8 cellular contexts compared by ENCODE assay signal in the genomic region with DNA sequence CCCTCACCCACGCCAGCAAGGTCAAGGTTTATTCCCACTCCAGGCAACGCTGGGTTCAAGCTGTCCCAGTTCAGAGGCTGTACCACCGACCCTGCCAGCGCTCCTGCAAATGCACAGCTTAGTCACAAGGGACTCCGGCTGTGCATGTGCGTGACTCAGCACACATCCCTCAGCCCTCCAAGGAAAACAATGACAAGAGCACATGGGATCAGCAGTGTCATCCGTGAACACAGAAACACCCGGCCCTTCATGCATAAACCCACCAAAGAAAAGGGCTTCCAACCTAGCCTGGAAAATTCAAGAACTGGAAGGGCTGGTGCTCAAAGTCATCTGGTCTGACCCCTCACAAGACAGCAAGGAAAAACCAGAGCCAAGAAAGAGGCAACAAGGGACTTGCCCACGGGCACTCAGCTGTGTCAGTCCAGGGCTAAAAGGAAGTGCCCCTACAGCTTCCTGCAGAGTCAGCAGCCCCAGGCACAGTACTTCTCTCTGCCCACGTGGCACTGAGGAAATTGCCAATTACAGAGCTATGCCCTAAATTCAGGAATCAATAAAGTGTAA.
DNase-seq lines count a peak whose midpoint lies in the region; ATAC-seq and TF ChIP-seq lines count a peak whose summit lies in the region.

No MANE protein-coding gene starts in this region.

- ATAC-seq in GM21825 (IDR thresholded peaks at IDR 0.05; ENCODE audit: unreplicated experiment), result no peak
- no peak for ATAC-seq in HG02884 (IDR thresholded peaks at IDR 0.05; ENCODE audit: unreplicated experiment)
- ATAC-seq in omental fat pad (ENCODE audit: low FRiP score), result no peak

- H2AFZ ChIP-seq in Loucy (ENCODE audit: low read length), result peak overlapping the region; percentile 85

- no peaks in the 10 kb centered on the region for H3F3A ChIP-seq in Loucy (ENCODE audit: low read depth)

- peak; percentile 71 for DNase-seq in Ammon's horn (ENCODE audit: low spot score)
- peak; percentile 25 for DNase-seq in cerebellar cortex (ENCODE audit: low spot score)
- peak; percentile 60 for DNase-seq in medulla oblongata (ENCODE audit: extremely low spot score)
- DNase-seq in GM19240 (ENCODE audit: insufficient read length, low spot score), result no peak
- DNase-seq in omental fat pad (ENCODE audit: low spot score), result no peak

- peak overlapping the region; percentile 19 for H3K4me2 ChIP-seq in Loucy (ENCODE audit: low read depth, low read length, poor library complexity, severe bottlenecking)

- no peak overlapping the region for H3K9ac ChIP-seq in Loucy (ENCODE audit: low read depth, low read length, poor library complexity, severe bottlenecking)

- no peak overlapping the region for H3K4me3 ChIP-seq in Loucy (ENCODE audit: low read length, poor library complexity, severe bottlenecking)

- no peaks in the 10 kb centered on the region for H3K9me3 ChIP-seq in Loucy (ENCODE audit: insufficient read depth, low read depth, low read length)

- no peaks in the 10 kb centered on the region for H3K9me2 ChIP-seq in Loucy (replicated peaks; ENCODE audit: low read depth, low read length)

- no peaks in the 10 kb centered on the region for H3K79me2 ChIP-seq in Loucy (ENCODE audit: insufficient read depth, low read length)

- H3K36me3 ChIP-seq in Loucy (ENCODE audit: insufficient read depth, low read length), result no peaks in the 10 kb centered on the region

- H3K27me3 ChIP-seq in Loucy (ENCODE audit: insufficient read depth, low read length, poor library complexity, severe bottlenecking), result peaks cover 17% of the 10 kb centered on the region

- peaks cover 7% of the 10 kb centered on the region for H3K4me1 ChIP-seq in Loucy (ENCODE audit: insufficient read depth, low read length, poor library complexity, severe bottlenecking)

- H4K20me1 ChIP-seq in Loucy (ENCODE audit: insufficient read depth, low read length, poor library complexity, severe bottlenecking), result no peaks in the 10 kb centered on the region

- TF ChIP-seq CTCF in Loucy (conservative IDR thresholded peaks at IDR 0.05; ENCODE audit: low read length) (no peak), omental fat pad (IDR thresholded peaks at IDR 0.05) (no peak)

Comparison
In these comparisons a context has a peak if more than half of its experiments do, and no peak if none do; other contexts are left out.
1. DNase-seq: peak in Ammon's horn (single experiment), cerebellar cortex (single experiment) and medulla oblongata (single experiment); none in GM19240 (single experiment) and omental fat pad (single experiment).